ENCODE assay signal across 11 cellular contexts in the genomic region with DNA sequence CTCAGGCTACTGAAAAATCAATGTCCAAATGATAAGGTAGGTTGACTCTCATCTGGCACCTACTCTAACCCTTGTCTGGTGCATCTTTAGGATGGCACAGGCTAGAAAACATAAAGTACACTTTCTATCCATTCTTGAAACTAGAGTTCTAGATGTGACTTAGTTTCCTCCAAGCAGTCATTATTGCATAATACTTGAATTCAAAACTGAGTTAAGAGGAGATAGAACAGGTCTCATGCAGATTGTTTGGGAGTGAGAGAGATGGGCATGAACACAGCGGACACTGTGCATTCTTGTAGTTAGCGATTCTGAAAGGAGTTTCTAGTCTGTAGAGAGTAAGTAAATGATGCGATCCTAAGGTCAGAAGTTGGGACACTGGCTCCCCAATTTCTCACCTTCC.
"Had no signal": no experiment of that assay in that cellular context is flagged by ENCODE, and none has a peak within 500 bp of the region (broad histone marks: within the 10 kb centered on the region; RNA-seq: fewer than 3 reads in every experiment).

No MANE protein-coding gene starts in this region.

- H3K4me1 ChIP-seq: HAP-1 had no signal

- H3K4me2 ChIP-seq: GM23338 had no signal

- H3K36me3 ChIP-seq: HAP-1 had no signal

- DNase-seq: GM23248, GOT3, H7, H9, HCEC 1CT, HFFc6 had no signal

- H3K9me3 ChIP-seq: HAP-1 had no signal

- H3K27ac ChIP-seq: GM23248 had no signal

- ATAC-seq: GM23338, HCT116 had no signal

- FAIRE-seq: H1, H54 had no signal

- H2AFZ ChIP-seq: GM23248, GM23338 had no signal

- H3K9ac ChIP-seq: GM23248 had no signal

- H3K4me3 ChIP-seq: GM23248, GM23338, HAP-1 had no signal
